ENCODE assay signal across 14 cellular contexts in genomic region chr2:199303814-199304213, GRCh38.
DNase-seq lines count a peak whose midpoint lies in the region; ATAC-seq and TF ChIP-seq lines count a peak whose summit lies in the region.
"Had no signal": no experiment of that assay in that cellular context is flagged by ENCODE, and none has a peak within 500 bp of the region (broad histone marks: within the 10 kb centered on the region; RNA-seq: fewer than 3 reads in every experiment).

No MANE protein-coding gene starts in this region.

- DNase-seq in A172 (ENCODE audit: low spot score) (peak; percentile 97), HS-27A (ENCODE audit: low read depth) (peak; percentile 55), astrocyte of the spinal cord (ENCODE audit: low read depth, low spot score) (peak; percentile 98), hepatic stellate cell (ENCODE audit: low spot score) (peak; percentile 29), right cardiac atrium (no peak), NCI-H1694 treated with DMSO at 0.1 percent for 48 hours (lab: John Stamatoyannopoulos, UW) (no peak)
- DNase-seq in stimulated activated naive B cell treated with anti-CD40 and anti-IgM and Interleukin-4, amounts not matched to agents 10 μg/mL and 1 μg/mL and 100 μg/mL, for 72 hours: no peak
- DNase-seq in activated CD4-positive, alpha-beta T cell treated with anti-CD3 and anti-CD28 coated beads, Interleukin-2, amount 50 U/mL, for 48 hours: no peak
- DNase-seq: activated CD4-positive, alpha-beta T cell treated with anti-CD3 and anti-CD28 coated beads for 1 hour; activated effector memory CD4-positive, alpha-beta T cell treated with Interleukin-2 at 50 U/mL for 16 hours; NCI-H2171 treated with DMSO at 0.1 percent for 48 hours; SHP77 had no signal

- H3K4me1 Mint-ChIP-seq in stimulated activated naive B cell treated with anti-CD40 and anti-IgM and Interleukin-4, amounts not matched to agents 10 μg/mL and 1 μg/mL and 100 μg/mL, for 72 hours: no peaks in the 10 kb centered on the region

- H3K27ac ChIP-seq in right cardiac atrium (ENCODE audit: low read length): no peak overlapping the region
- H3K27ac ChIP-seq: 22Rv1 had no signal

- no peak overlapping the region for H3K4me3 Mint-ChIP-seq in stimulated activated naive B cell treated with anti-CD40 and anti-IgM and Interleukin-4, amounts not matched to agents 10 μg/mL and 1 μg/mL and 100 μg/mL, for 72 hours

- no peak for TF ChIP-seq CTCF in astrocyte of the spinal cord (IDR thresholded peaks at IDR 0.05; ENCODE audit: low read depth, low read length)

- H3K4me3 ChIP-seq in astrocyte of the spinal cord (ENCODE audit: low read depth, low read length) (no peak overlapping the region), right cardiac atrium (ENCODE audit: low read length) (no peak overlapping the region)
- H3K4me3 ChIP-seq: K562 had no signal

- in situ Hi-C loops in astrocyte of the spinal cord (cut with HindIII; ENCODE audit: low sequenced_read_pairs): no loop called here

- no peak overlapping the region for H3K27ac Mint-ChIP-seq in stimulated activated naive B cell treated with anti-CD40 and anti-IgM and Interleukin-4, amounts not matched to agents 10 μg/mL and 1 μg/mL and 100 μg/mL, for 72 hours

- H3K27me3 Mint-ChIP-seq in stimulated activated naive B cell treated with anti-CD40 and anti-IgM and Interleukin-4, amounts not matched to agents 10 μg/mL and 1 μg/mL and 100 μg/mL, for 72 hours: peaks cover 0 to 4% of the 10 kb centered on the region in 2 donors

- intact Hi-C loops in right cardiac atrium (cut with DNase I): no loop called here

- H3K36me3 Mint-ChIP-seq in stimulated activated naive B cell treated with anti-CD40 and anti-IgM and Interleukin-4, amounts not matched to agents 10 μg/mL and 1 μg/mL and 100 μg/mL, for 72 hours: no peaks in the 10 kb centered on the region

- H3K9me3 Mint-ChIP-seq in stimulated activated naive B cell treated with anti-CD40 and anti-IgM and Interleukin-4, amounts not matched to agents 10 μg/mL and 1 μg/mL and 100 μg/mL, for 72 hours: peaks cover 0 to 2% of the 10 kb centered on the region in 2 donors

- no peaks in the 10 kb centered on the region for H3K4me1 ChIP-seq in right cardiac atrium (ENCODE audit: control insufficient read depth, insufficient read depth, low read length)

- no peaks in the 10 kb centered on the region for H3K9me3 ChIP-seq in right cardiac atrium (ENCODE audit: control insufficient read depth, low read length)

- 70% methylated on average over 6 of the region's 6 CpGs for WGBS in right cardiac atrium

- no peaks in the 10 kb centered on the region for H3K27me3 ChIP-seq in right cardiac atrium (ENCODE audit: control insufficient read depth, insufficient read depth)

- ATAC-seq in right cardiac atrium: no peak
- no peak for ATAC-seq in stimulated activated naive B cell treated with anti-CD40 and anti-IgM and Interleukin-4, amounts not matched to agents 10 μg/mL and 1 μg/mL and 100 μg/mL, for 72 hours (replicated peaks)
- ATAC-seq: K562 had no signal

Comparison
In these comparisons a context has a peak if more than half of its experiments do, and no peak if none do; other contexts are left out.
1. DNase-seq: peak in A172 (single experiment), HS-27A (single experiment), astrocyte of the spinal cord (single experiment) and hepatic stellate cell (single experiment); none in right cardiac atrium (0 of 3), stimulated activated naive B cell treated with anti-CD40 and anti-IgM and Interleukin-4, amounts not matched to agents 10 μg/mL and 1 μg/mL and 100 μg/mL, for 72 hours (single experiment), NCI-H1694 treated with DMSO at 0.1 percent for 48 hours (single experiment) and activated CD4-positive, alpha-beta T cell treated with anti-CD3 and anti-CD28 coated beads, Interleukin-2, amount 50 U/mL, for 48 hours (0 of 2).